ENCODE assay signal across 10 cellular contexts in genomic region chr11:117201516-117201866, GRCh38. TPM values are rescaled to one million over a fixed set of nuclear protein-coding genes. Genes with fewer than 3 reads are reported as not detected.
DNase-seq lines count a peak whose midpoint lies in the region; ATAC-seq and TF ChIP-seq lines count a peak whose summit lies in the region.
"Had no signal": no experiment of that assay in that cellular context is flagged by ENCODE, and none has a peak within 500 bp of the region (broad histone marks: within the 10 kb centered on the region; RNA-seq: fewer than 3 reads in every experiment).

No MANE protein-coding gene starts in this region.

- intact Hi-C loops in IMR-90 (cut with micrococcal nuclease) (no loop called here), tibial artery (cut with DNase I; ENCODE audit: low total_unique reads) (no loop called here)

- no peak overlapping the region for H2AFZ ChIP-seq in IMR-90 (replicated peaks; ENCODE audit: low read length, poor library complexity)

- TF ChIP-seq RAD21 in IMR-90 (IDR thresholded peaks at IDR 0.05; ENCODE audit: low read length), result no peak

- peak overlapping the region; percentile 80 for H3K4me2 ChIP-seq in IMR-90 (ENCODE audit: low read depth, low read length)

- in situ Hi-C loops in IMR-90 (cut with MboI; ENCODE audit: low sequenced_read_pairs), result no loop called here

- 51% methylated on average over 6 of the region's 9 CpGs; no CpG with 5 or more reads in 1 of the 2 experiments for WGBS in IMR-90 (ENCODE audit: extremely low coverage in 2 of 2, insufficient read length in 1 of 2), 2 experiments
- WGBS in ectodermal cell, 2 experiments, result 75 to 81% methylated on average over 9 of the region's 9 CpGs
- 61 to 84% methylated on average over 3 to 5 of the region's 9 CpGs for WGBS in mesodermal cell (ENCODE audit: insufficient coverage in 2 of 2), 2 experiments

- H3K9ac ChIP-seq in IMR-90 (ENCODE audit: low read depth, low read length), result peak overlapping the region; percentile 92

- H3K23ac ChIP-seq in IMR-90 (ENCODE audit: low read depth, low read length), result peak overlapping the region; percentile 91

- H3K4me3 ChIP-seq in IMR-90 (ENCODE audit: insufficient read depth, low read depth, low read length) (peak overlapping the region; percentile 49), ectodermal cell (ENCODE audit: insufficient read depth, low read depth, low read length) (peak overlapping the region; percentile 56), mesodermal cell (ENCODE audit: extremely low read depth, insufficient read depth, low read length, poor library complexity, severe bottlenecking) (peak overlapping the region; percentile 51), tibial artery (peak overlapping the region; percentile 70 to 96)

- no peak overlapping the region for H2BK15ac ChIP-seq in IMR-90 (ENCODE audit: low read depth, low read length)

- H2BK120ac ChIP-seq in IMR-90 (ENCODE audit: low read depth, low read length), result peak overlapping the region; percentile 36; the same call in 1 of the 2 replicates

- H2AK9ac ChIP-seq in IMR-90 (replicated peaks; ENCODE audit: low read depth, low read length, poor library complexity), result peak overlapping the region; percentile 38

- peak overlapping the region; percentile 83 for H2BK5ac ChIP-seq in IMR-90 (ENCODE audit: low read depth, low read length, poor library complexity, severe bottlenecking)

- H3K27me3 ChIP-seq in IMR-90 (ENCODE audit: control insufficient read depth, insufficient read depth, low read length) (no peaks in the 10 kb centered on the region), ectodermal cell (ENCODE audit: control insufficient read depth, insufficient read depth, low read length, poor library complexity, severe bottlenecking) (no peaks in the 10 kb centered on the region), tibial artery (no peaks in the 10 kb centered on the region)

- 0 out of 2 replicates have a peak overlapping the region, but pooled peaks have one; percentile 34 for H3K56ac ChIP-seq in IMR-90 (ENCODE audit: extremely low read depth, insufficient read depth, low read length)

- H3K27ac ChIP-seq in IMR-90 (ENCODE audit: insufficient read depth, low read length) (peak overlapping the region; percentile 91), ectodermal cell (ENCODE audit: insufficient read depth, low read depth, low read length, poor library complexity, severe bottlenecking) (no peak overlapping the region), mesodermal cell (ENCODE audit: low read depth, low read length, severe bottlenecking) (no peak overlapping the region), tibial artery (peak overlapping the region; percentile 97 to 98)

- ATAC-seq in IMR-90 (ENCODE audit: low read depth), result no peak

- H3K79me1 ChIP-seq in IMR-90 (ENCODE audit: low read depth in 1 of 2, low read length in 2 of 2), result peaks cover 29 to 71% of the 10 kb centered on the region in 2 experiments

- peak overlapping the region; percentile 98 for H3K14ac ChIP-seq in IMR-90 (replicated peaks; ENCODE audit: low read depth, low read length)

- TF ChIP-seq CTCF in IMR-90 (conservative IDR thresholded peaks at IDR 0.05; ENCODE audit: low read depth, low read length), result no peak
- no peak for TF ChIP-seq CTCF in tibial artery (IDR thresholded peaks at IDR 0.05)

- no peaks in the 10 kb centered on the region for H3K9me3 ChIP-seq in IMR-90 (ENCODE audit: control insufficient read depth, insufficient read depth, low read length)
- no peaks in the 10 kb centered on the region for H3K9me3 ChIP-seq in ectodermal cell (ENCODE audit: control insufficient read depth, low read length)
- H3K9me3 ChIP-seq in mesodermal cell (ENCODE audit: control insufficient read depth, low read length), result no peaks in the 10 kb centered on the region
- H3K9me3 ChIP-seq in tibial artery, result no peaks in the 10 kb centered on the region

- peaks cover 28% of the 10 kb centered on the region for H3K9me1 ChIP-seq in IMR-90 (ENCODE audit: insufficient read depth, low read length)

- H2BK20ac ChIP-seq in IMR-90 (ENCODE audit: low read depth, low read length), result 0 out of 2 replicates have a peak overlapping the region, but pooled peaks have one; percentile 5

- peak overlapping the region; percentile 65 for H3K18ac ChIP-seq in IMR-90 (ENCODE audit: low read depth, low read length)

- DNase-seq in IMR-90 (no peak), tibial artery (no peak), inferior parietal cortex (ENCODE audit: extremely low spot score) (no peak)
- no peak for DNase-seq in stimulated activated CD4-positive, alpha-beta T cell treated with anti-CD3 and anti-CD28 coated beads, Interleukin-4, amount 100 ng/mL, for 24 hours
- DNase-seq in stimulated activated naive CD4-positive, alpha-beta T cell treated with Interleukin-2 at 50 U/mL for 16 hours (lab: John Stamatoyannopoulos, UW), result no peak
- DNase-seq: DMS79, KBM-7, NCI-H1930 had no signal

- BruUV-seq in IMR-90 (replicated peaks; lab: Mats Ljungman, UMichigan), result no TSS peak

- H3K36me3 ChIP-seq in IMR-90 (ENCODE audit: control insufficient read depth, insufficient read depth, low read length), result peaks cover 45% of the 10 kb centered on the region
- H3K36me3 ChIP-seq in ectodermal cell (ENCODE audit: control insufficient read depth, insufficient read depth, low read length), result no peaks in the 10 kb centered on the region
- peaks cover 46% of the 10 kb centered on the region for H3K36me3 ChIP-seq in mesodermal cell (ENCODE audit: control insufficient read depth, insufficient read depth, low read length)
- H3K36me3 ChIP-seq in tibial artery, result peaks cover 51 to 66% (median 54%) of the 10 kb centered on the region in 3 donors

- dilution Hi-C loops in IMR-90 (cut with HindIII; ENCODE audit: low sequenced_read_pairs, unreplicated experiment), result no loop called here

- H4K5ac ChIP-seq in IMR-90 (ENCODE audit: low read depth, low read length), result peak overlapping the region; percentile 25; the same call in 1 of the 2 replicates

- no peak; the same call in 1 of the 2 replicates for TF ChIP-seq POLR2A in IMR-90 (IDR thresholded peaks at IDR 0.05; ENCODE audit: low read depth, low read length)

- peak overlapping the region; percentile 93 to 96 for H4K8ac ChIP-seq in IMR-90 (ENCODE audit: low read depth in 2 of 2, low read length in 2 of 2)

- CTCF ChIA-PET in IMR-90 (lab: Yijun Ruan, JAX), result interaction anchor here (0.6 kb wide), 1 partner anchor 66 kb away, joined by 3 read pairs; no protein-coding TSS in a partner anchor

- H4K91ac ChIP-seq in IMR-90 (ENCODE audit: insufficient read depth, low read depth, low read length), result peak overlapping the region; percentile 78

- H3K4me1 ChIP-seq in IMR-90 (ENCODE audit: control insufficient read depth, insufficient read depth, low read length) (peaks cover 46% of the 10 kb centered on the region), ectodermal cell (ENCODE audit: control insufficient read depth, insufficient read depth, low read length) (peaks cover 40% of the 10 kb centered on the region), mesodermal cell (ENCODE audit: control insufficient read depth, insufficient read depth, low read length, poor library complexity, severe bottlenecking) (peaks cover 59% of the 10 kb centered on the region), tibial artery (peaks cover 0 to 52% (median 37%) of the 10 kb centered on the region in 4 donors)

- peak overlapping the region; percentile 96 for H3K4ac ChIP-seq in IMR-90 (ENCODE audit: low read depth, low read length)

- peak overlapping the region; percentile 97 for H2AK5ac ChIP-seq in IMR-90 (ENCODE audit: low read depth, low read length)

- POLR2A ChIA-PET in IMR-90 (lab: Charles Lee; ENCODE audit: unreplicated experiment), result no interaction called here

- peaks cover 58% of the 10 kb centered on the region for H4K20me1 ChIP-seq in IMR-90 (ENCODE audit: insufficient read depth, low read length)

RNA-seq across cellular contexts. Expression of gene TAGLN, which starts 2.3 kb away (rescaled TPM):
- total RNA-seq in IMR-90 (2012; rRNA removed), result 1,558 and 2,558 TPM in 2 replicates
- polyA plus RNA-seq in IMR-90 (2012; rRNA removed), result 3,760 and 3,780 TPM in 2 replicates
- polyA plus RNA-seq in IMR-90 (2012; cell fraction: cytosol; rRNA removed), result 3,517 and 4,395 TPM in 2 replicates
- polyA plus RNA-seq in IMR-90 (2012; cell fraction: nucleus; rRNA removed; ENCODE audit: low replicate concordance), result 1,556 and 1,814 TPM in 2 replicates
- polyA plus RNA-seq in ectodermal cell (2013, experiment 1 of 4), result 440 TPM
- 353 TPM for polyA plus RNA-seq in ectodermal cell (2013, experiment 2 of 4)
- 231 TPM for polyA plus RNA-seq in ectodermal cell (2013, experiment 3 of 4)
- polyA plus RNA-seq in ectodermal cell (2013, experiment 4 of 4), result 253 TPM
- polyA plus RNA-seq in mesodermal cell (2013, experiment 1 of 2), result 696 TPM
- 449 TPM for polyA plus RNA-seq in mesodermal cell (2013, experiment 2 of 2)

RNA-seq across cellular contexts. Expression of gene SIDT2, which starts 22.9 kb away (rescaled TPM):
- 6.7 and 7.3 TPM in 2 replicates for total RNA-seq in IMR-90 (2012; rRNA removed)
- polyA plus RNA-seq in IMR-90 (2012; rRNA removed), result 29.7 and 30.3 TPM in 2 replicates
- polyA plus RNA-seq in IMR-90 (2012; cell fraction: cytosol; rRNA removed), result 13.2 and 30.9 TPM in 2 replicates
- 68.9 and 117 TPM in 2 replicates for polyA plus RNA-seq in IMR-90 (2012; cell fraction: nucleus; rRNA removed; ENCODE audit: low replicate concordance)
- 31.1 TPM for polyA plus RNA-seq in ectodermal cell (2013, experiment 1 of 4)
- 34.7 TPM for polyA plus RNA-seq in ectodermal cell (2013, experiment 2 of 4)
- 22.3 TPM for polyA plus RNA-seq in ectodermal cell (2013, experiment 3 of 4)
- polyA plus RNA-seq in ectodermal cell (2013, experiment 4 of 4), result 25.6 TPM
- polyA plus RNA-seq in mesodermal cell (2013, experiment 1 of 2), result 24.4 TPM
- polyA plus RNA-seq in mesodermal cell (2013, experiment 2 of 2), result 22.4 TPM

RNA-seq across cellular contexts. Expression of gene PCSK7, which starts 30.4 kb away (rescaled TPM):
- 35.8 and 36.7 TPM in 2 replicates for total RNA-seq in IMR-90 (2012; rRNA removed)
- polyA plus RNA-seq in IMR-90 (2012; rRNA removed), result 48.4 and 54.3 TPM in 2 replicates
- 30.1 and 48.3 TPM in 2 replicates for polyA plus RNA-seq in IMR-90 (2012; cell fraction: cytosol; rRNA removed)
- 117 and 148 TPM in 2 replicates for polyA plus RNA-seq in IMR-90 (2012; cell fraction: nucleus; rRNA removed; ENCODE audit: low replicate concordance)
- polyA plus RNA-seq in ectodermal cell (2013, experiment 1 of 4), result 45.9 TPM
- 52.7 TPM for polyA plus RNA-seq in ectodermal cell (2013, experiment 2 of 4)
- 28.3 TPM for polyA plus RNA-seq in ectodermal cell (2013, experiment 3 of 4)
- 31.6 TPM for polyA plus RNA-seq in ectodermal cell (2013, experiment 4 of 4)
- 24.7 TPM for polyA plus RNA-seq in mesodermal cell (2013, experiment 1 of 2)
- polyA plus RNA-seq in mesodermal cell (2013, experiment 2 of 2), result 23.8 TPM

RNA-seq across cellular contexts. Expression of gene RNF214, which starts 31.0 kb away (rescaled TPM):
- total RNA-seq in IMR-90 (2012; rRNA removed), result 7.5 and 7.9 TPM in 2 replicates
- 14.8 and 16.1 TPM in 2 replicates for polyA plus RNA-seq in IMR-90 (2012; rRNA removed)
- polyA plus RNA-seq in IMR-90 (2012; cell fraction: cytosol; rRNA removed), result 5.5 and 11.0 TPM in 2 replicates
- 18.9 and 25.0 TPM in 2 replicates for polyA plus RNA-seq in IMR-90 (2012; cell fraction: nucleus; rRNA removed; ENCODE audit: low replicate concordance)
- 37.4 TPM for polyA plus RNA-seq in ectodermal cell (2013, experiment 1 of 4)
- polyA plus RNA-seq in ectodermal cell (2013, experiment 2 of 4), result 41.0 TPM
- 30.4 TPM for polyA plus RNA-seq in ectodermal cell (2013, experiment 3 of 4)
- 35.7 TPM for polyA plus RNA-seq in ectodermal cell (2013, experiment 4 of 4)
- polyA plus RNA-seq in mesodermal cell (2013, experiment 1 of 2), result 34.0 TPM
- polyA plus RNA-seq in mesodermal cell (2013, experiment 2 of 2), result 31.0 TPM

RNA-seq across cellular contexts. Expression of gene PAFAH1B2, which starts 57.4 kb away (rescaled TPM):
- total RNA-seq in IMR-90 (2012; rRNA removed), result 213 and 280 TPM in 2 replicates
- 24.2 and 29.8 TPM in 2 replicates for polyA plus RNA-seq in IMR-90 (2012; rRNA removed)
- 10.3 and 25.1 TPM in 2 replicates for polyA plus RNA-seq in IMR-90 (2012; cell fraction: cytosol; rRNA removed)
- polyA plus RNA-seq in IMR-90 (2012; cell fraction: nucleus; rRNA removed; ENCODE audit: low replicate concordance), result 7.3 and 18.9 TPM in 2 replicates
- 96.9 TPM for polyA plus RNA-seq in ectodermal cell (2013, experiment 1 of 4)
- polyA plus RNA-seq in ectodermal cell (2013, experiment 2 of 4), result 107 TPM
- polyA plus RNA-seq in ectodermal cell (2013, experiment 3 of 4), result 69.2 TPM
- 70.9 TPM for polyA plus RNA-seq in ectodermal cell (2013, experiment 4 of 4)
- 65.6 TPM for polyA plus RNA-seq in mesodermal cell (2013, experiment 1 of 2)
- 65.0 TPM for polyA plus RNA-seq in mesodermal cell (2013, experiment 2 of 2)

Comparison
In these comparisons a context has a peak if more than half of its experiments do, and no peak if none do; other contexts are left out.
1. H3K27ac ChIP-seq: peak in IMR-90 (single experiment) and tibial artery (2 of 2); none in ectodermal cell (single experiment) and mesodermal cell (single experiment).
2. Peak in every context shown above with its lines, with median percentiles within 50 percentile points of each other: H3K4me3 ChIP-seq.